3 cellular contexts compared by ENCODE assay signal in the genomic region with DNA sequence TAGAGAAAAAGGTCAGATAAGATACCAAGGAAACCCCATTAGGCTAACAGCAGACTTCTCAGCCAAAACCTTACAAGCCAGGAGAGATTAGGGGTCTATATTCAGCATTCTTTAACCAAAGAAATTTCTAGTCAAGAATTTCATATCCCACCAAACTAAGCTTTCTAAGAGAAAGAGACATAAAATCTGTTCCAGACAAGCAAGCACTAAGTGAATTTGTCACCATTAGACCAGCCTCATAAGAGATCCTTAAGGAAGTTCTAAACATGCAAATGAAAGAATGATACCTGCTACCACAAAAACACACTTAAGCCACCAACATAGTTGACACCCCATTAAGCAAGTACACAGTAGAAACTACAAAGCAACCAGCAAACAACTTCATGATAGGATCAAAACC.
TF ChIP-seq lines count a peak whose summit lies in the region.

No MANE protein-coding gene starts in this region.

TF ChIP-seq in HepG2, 621 proteins besides CTCF, POLR2A, EP300 and RAD21:
- no peak for TF ChIP-seq DBP (CRISPR knock-in tag; IDR thresholded peaks at IDR 0.05; ENCODE audit: not compliant biosample characterization)
- peak; percentile 66; the same call in 1 of the 2 replicates for TF ChIP-seq ZNF337 (CRISPR knock-in tag; IDR thresholded peaks at IDR 0.05; ENCODE audit: borderline replicate concordance, low read depth)

TF ChIP-seq in HCT116, 20 proteins besides CTCF, POLR2A, EP300 and RAD21:
- TF ChIP-seq CBX3 (IDR thresholded peaks at IDR 0.05; ENCODE audit: low read depth), result peak; percentile 49; the same call in 1 of the 2 replicates
- no peak for TF ChIP-seq TCF7L2 (IDR thresholded peaks at IDR 0.05; ENCODE audit: borderline replicate concordance, extremely low read depth, insufficient read depth, insufficient read length)

TF ChIP-seq in HEK293, 187 proteins besides CTCF, POLR2A, EP300 and RAD21:
- no peak for TF ChIP-seq EGR2 (tag by site-specific recombination; IDR thresholded peaks at IDR 0.05; ENCODE audit: low read depth)
- TF ChIP-seq SETDB1 (IDR thresholded peaks at IDR 0.05; ENCODE audit: insufficient read length, low read length), result peak; percentile 83
- no peak for TF ChIP-seq GLIS2 (tag by site-specific recombination; IDR thresholded peaks at IDR 0.05)
